ENCODE assay signal across 1 cellular context in genomic region chr19:5828661-5829566, GRCh38.
TF ChIP-seq lines count a peak whose summit lies in the region.

No MANE protein-coding gene starts in this region.

TF ChIP-seq in HEK293, 187 proteins besides CTCF, POLR2A, EP300 and RAD21 (continued from another document and continues in another):
- TF ChIP-seq ZBTB11 (tag by site-specific recombination; conservative IDR thresholded peaks at IDR 0.05; ENCODE audit: low read depth) (0 out of 2 replicates have a peak, but pooled peaks have one; percentile 2), FEZF1 (tag by site-specific recombination; IDR thresholded peaks at IDR 0.05) (peak; percentile 52), ZNF146 (tag by site-specific recombination; IDR thresholded peaks at IDR 0.05) (no peak), IKZF3 (tag by site-specific recombination; IDR thresholded peaks at IDR 0.05) (peak; percentile 84), ZNF707 (tag by site-specific recombination; IDR thresholded peaks at IDR 0.05) (no peak), SP2 (tag by site-specific recombination; IDR thresholded peaks at IDR 0.05) (peak; percentile 63), ZBTB17 (tag by site-specific recombination; IDR thresholded peaks at IDR 0.05) (peak; percentile 22; the same call in 1 of the 2 replicates), ZNF174 (tag by site-specific recombination; IDR thresholded peaks at IDR 0.05) (no peak), ZFHX2 (tag by site-specific recombination; conservative IDR thresholded peaks at IDR 0.05) (peak; percentile 19; the same call in 1 of the 2 replicates), ZSCAN30 (tag by site-specific recombination; IDR thresholded peaks at IDR 0.05) (0 out of 2 replicates have a peak, but pooled peaks have one; percentile 62), ZBTB44 (tag by site-specific recombination; IDR thresholded peaks at IDR 0.05) (peak; percentile 22; the same call in 1 of the 2 replicates), GLIS2 (tag by site-specific recombination; IDR thresholded peaks at IDR 0.05) (peak; percentile 61), ZNF423 (tag by site-specific recombination; IDR thresholded peaks at IDR 0.05) (peak; percentile 97), ZNF596 (tag by site-specific recombination; IDR thresholded peaks at IDR 0.05) (peak; percentile 56), ZSCAN16 (tag by site-specific recombination; IDR thresholded peaks at IDR 0.05) (0 out of 2 replicates have a peak, but pooled peaks have one; percentile 65), ZNF843 (tag by site-specific recombination; IDR thresholded peaks at IDR 0.05) (peak; percentile 57; the same call in 1 of the 2 replicates), ZXDB (tag by site-specific recombination; IDR thresholded peaks at IDR 0.05) (peak; percentile 73), ZNF335 (tag by site-specific recombination; conservative IDR thresholded peaks at IDR 0.05) (peak; percentile 75), KLF16 (tag by site-specific recombination; IDR thresholded peaks at IDR 0.05) (0 out of 2 replicates have a peak, but pooled peaks have one; percentile 24), ZNF561 (tag by site-specific recombination; IDR thresholded peaks at IDR 0.05; ENCODE audit: borderline replicate concordance) (peak; percentile 90; the same call in 1 of the 2 replicates), ZNF664 (tag by site-specific recombination; IDR thresholded peaks at IDR 0.05) (no peak), ZBTB8A (tag by site-specific recombination; IDR thresholded peaks at IDR 0.05) (peak; percentile 90), HOXD13 (CRISPR knock-in tag; IDR thresholded peaks at IDR 0.05; ENCODE audit: borderline replicate concordance) (no peak), ZBTB26 (tag by site-specific recombination; optimal IDR thresholded peaks at IDR 0.05) (peak; percentile 17), SP7 (tag by site-specific recombination; IDR thresholded peaks at IDR 0.05) (peak; percentile 25; the same call in 1 of the 2 replicates), HIC1 (tag by site-specific recombination; IDR thresholded peaks at IDR 0.05) (peak; percentile 80), ZNF10 (tag by site-specific recombination; IDR thresholded peaks at IDR 0.05) (peak; percentile 71), ZNF175 (tag by site-specific recombination; IDR thresholded peaks at IDR 0.05) (no peak), GLIS1 (tag by site-specific recombination; IDR thresholded peaks at IDR 0.05) (peak; percentile 99), ZBTB48 (tag by site-specific recombination; IDR thresholded peaks at IDR 0.05) (0 out of 2 replicates have a peak, but pooled peaks have one; percentile 7), ZBTB7A (tag by site-specific recombination; IDR thresholded peaks at IDR 0.05; ENCODE audit: low read depth) (peak; percentile 63; the same call in 1 of the 2 replicates), BCL11A (tag by site-specific recombination; IDR thresholded peaks at IDR 0.05; ENCODE audit: low read depth) (0 out of 2 replicates have a peak, but pooled peaks have one; percentile 29), ZNF341 (tag by site-specific recombination; IDR thresholded peaks at IDR 0.05; ENCODE audit: low read depth) (0 out of 2 replicates have a peak, but pooled peaks have one; percentile 44), ZNF274 (IDR thresholded peaks at IDR 0.05; ENCODE audit: low read length) (no peak), ZNF274 (tag by site-specific recombination; IDR thresholded peaks at IDR 0.05; ENCODE audit: borderline replicate concordance) (no peak), SP3 (tag by site-specific recombination; IDR thresholded peaks at IDR 0.05) (peak; percentile 37), KLF1 (tag by site-specific recombination; IDR thresholded peaks at IDR 0.05) (no peak), YY2 (tag by site-specific recombination; IDR thresholded peaks at IDR 0.05) (no peak), KLF10 (tag by site-specific recombination; IDR thresholded peaks at IDR 0.05) (peak; percentile 63; the same call in 1 of the 2 replicates), KLF9 (tag by site-specific recombination; IDR thresholded peaks at IDR 0.05; ENCODE audit: low read depth) (peak; percentile 54; the same call in 1 of the 2 replicates)
- TF ChIP-seq, protein P1, sequence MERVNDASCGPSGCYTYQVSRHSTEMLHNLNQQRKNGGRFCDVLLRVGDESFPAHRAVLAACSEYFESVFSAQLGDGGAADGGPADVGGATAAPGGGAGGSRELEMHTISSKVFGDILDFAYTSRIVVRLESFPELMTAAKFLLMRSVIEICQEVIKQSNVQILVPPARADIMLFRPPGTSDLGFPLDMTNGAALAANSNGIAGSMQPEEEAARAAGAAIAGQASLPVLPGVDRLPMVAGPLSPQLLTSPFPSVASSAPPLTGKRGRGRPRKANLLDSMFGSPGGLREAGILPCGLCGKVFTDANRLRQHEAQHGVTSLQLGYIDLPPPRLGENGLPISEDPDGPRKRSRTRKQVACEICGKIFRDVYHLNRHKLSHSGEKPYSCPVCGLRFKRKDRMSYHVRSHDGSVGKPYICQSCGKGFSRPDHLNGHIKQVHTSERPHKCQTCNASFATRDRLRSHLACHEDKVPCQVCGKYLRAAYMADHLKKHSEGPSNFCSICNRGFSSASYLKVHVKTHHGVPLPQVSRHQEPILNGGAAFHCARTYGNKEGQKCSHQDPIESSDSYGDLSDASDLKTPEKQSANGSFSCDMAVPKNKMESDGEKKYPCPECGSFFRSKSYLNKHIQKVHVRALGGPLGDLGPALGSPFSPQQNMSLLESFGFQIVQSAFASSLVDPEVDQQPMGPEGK (tag by site-specific recombination; IDR thresholded peaks at IDR 0.05) = peak; percentile 88
- TF ChIP-seq, protein P2, sequence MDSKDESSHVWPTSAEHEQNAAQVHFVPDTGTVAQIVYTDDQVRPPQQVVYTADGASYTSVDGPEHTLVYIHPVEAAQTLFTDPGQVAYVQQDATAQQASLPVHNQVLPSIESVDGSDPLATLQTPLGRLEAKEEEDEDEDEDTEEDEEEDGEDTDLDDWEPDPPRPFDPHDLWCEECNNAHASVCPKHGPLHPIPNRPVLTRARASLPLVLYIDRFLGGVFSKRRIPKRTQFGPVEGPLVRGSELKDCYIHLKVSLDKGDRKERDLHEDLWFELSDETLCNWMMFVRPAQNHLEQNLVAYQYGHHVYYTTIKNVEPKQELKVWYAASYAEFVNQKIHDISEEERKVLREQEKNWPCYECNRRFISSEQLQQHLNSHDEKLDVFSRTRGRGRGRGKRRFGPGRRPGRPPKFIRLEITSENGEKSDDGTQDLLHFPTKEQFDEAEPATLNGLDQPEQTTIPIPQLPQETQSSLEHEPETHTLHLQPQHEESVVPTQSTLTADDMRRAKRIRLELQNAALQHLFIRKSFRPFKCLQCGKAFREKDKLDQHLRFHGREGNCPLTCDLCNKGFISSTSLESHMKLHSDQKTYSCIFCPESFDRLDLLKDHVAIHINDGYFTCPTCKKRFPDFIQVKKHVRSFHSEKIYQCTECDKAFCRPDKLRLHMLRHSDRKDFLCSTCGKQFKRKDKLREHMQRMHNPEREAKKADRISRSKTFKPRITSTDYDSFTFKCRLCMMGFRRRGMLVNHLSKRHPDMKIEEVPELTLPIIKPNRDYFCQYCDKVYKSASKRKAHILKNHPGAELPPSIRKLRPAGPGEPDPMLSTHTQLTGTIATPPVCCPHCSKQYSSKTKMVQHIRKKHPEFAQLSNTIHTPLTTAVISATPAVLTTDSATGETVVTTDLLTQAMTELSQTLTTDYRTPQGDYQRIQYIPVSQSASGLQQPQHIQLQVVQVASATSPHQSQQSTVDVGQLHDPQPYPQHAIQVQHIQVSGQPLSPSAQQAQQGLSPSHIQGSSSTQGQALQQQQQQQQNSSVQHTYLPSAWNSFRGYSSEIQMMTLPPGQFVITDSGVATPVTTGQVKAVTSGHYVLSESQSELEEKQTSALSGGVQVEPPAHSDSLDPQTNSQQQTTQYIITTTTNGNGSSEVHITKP (tag by site-specific recombination; IDR thresholded peaks at IDR 0.05) = peak; percentile 40; the same call in 1 of the 2 replicates
- TF ChIP-seq, protein P3, sequence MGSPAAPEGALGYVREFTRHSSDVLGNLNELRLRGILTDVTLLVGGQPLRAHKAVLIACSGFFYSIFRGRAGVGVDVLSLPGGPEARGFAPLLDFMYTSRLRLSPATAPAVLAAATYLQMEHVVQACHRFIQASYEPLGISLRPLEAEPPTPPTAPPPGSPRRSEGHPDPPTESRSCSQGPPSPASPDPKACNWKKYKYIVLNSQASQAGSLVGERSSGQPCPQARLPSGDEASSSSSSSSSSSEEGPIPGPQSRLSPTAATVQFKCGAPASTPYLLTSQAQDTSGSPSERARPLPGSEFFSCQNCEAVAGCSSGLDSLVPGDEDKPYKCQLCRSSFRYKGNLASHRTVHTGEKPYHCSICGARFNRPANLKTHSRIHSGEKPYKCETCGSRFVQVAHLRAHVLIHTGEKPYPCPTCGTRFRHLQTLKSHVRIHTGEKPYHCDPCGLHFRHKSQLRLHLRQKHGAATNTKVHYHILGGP (tag by site-specific recombination; IDR thresholded peaks at IDR 0.05) = no peak
- TF ChIP-seq, protein P4, sequence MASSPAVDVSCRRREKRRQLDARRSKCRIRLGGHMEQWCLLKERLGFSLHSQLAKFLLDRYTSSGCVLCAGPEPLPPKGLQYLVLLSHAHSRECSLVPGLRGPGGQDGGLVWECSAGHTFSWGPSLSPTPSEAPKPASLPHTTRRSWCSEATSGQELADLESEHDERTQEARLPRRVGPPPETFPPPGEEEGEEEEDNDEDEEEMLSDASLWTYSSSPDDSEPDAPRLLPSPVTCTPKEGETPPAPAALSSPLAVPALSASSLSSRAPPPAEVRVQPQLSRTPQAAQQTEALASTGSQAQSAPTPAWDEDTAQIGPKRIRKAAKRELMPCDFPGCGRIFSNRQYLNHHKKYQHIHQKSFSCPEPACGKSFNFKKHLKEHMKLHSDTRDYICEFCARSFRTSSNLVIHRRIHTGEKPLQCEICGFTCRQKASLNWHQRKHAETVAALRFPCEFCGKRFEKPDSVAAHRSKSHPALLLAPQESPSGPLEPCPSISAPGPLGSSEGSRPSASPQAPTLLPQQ (tag by site-specific recombination; IDR thresholded peaks at IDR 0.05) = peak; percentile 90
- TF ChIP-seq, protein P5, sequence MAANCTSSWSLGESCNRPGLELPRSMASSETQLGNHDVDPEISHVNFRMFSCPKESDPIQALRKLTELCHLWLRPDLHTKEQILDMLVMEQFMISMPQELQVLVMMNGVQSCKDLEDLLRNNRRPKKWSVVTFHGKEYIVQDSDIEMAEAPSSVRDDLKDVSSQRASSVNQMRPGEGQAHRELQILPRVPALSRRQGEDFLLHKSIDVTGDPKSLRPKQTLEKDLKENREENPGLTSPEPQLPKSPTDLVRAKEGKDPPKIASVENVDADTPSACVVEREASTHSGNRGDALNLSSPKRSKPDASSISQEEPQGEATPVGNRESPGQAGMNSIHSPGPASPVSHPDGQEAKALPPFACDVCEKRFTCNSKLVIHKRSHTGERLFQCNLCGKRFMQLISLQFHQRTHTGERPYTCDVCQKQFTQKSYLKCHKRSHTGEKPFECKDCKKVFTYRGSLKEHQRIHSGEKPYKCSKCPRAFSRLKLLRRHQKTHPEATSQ (tag by site-specific recombination; IDR thresholded peaks at IDR 0.05) = no peak
